13 cellular contexts compared by ENCODE assay signal in the genomic region with DNA sequence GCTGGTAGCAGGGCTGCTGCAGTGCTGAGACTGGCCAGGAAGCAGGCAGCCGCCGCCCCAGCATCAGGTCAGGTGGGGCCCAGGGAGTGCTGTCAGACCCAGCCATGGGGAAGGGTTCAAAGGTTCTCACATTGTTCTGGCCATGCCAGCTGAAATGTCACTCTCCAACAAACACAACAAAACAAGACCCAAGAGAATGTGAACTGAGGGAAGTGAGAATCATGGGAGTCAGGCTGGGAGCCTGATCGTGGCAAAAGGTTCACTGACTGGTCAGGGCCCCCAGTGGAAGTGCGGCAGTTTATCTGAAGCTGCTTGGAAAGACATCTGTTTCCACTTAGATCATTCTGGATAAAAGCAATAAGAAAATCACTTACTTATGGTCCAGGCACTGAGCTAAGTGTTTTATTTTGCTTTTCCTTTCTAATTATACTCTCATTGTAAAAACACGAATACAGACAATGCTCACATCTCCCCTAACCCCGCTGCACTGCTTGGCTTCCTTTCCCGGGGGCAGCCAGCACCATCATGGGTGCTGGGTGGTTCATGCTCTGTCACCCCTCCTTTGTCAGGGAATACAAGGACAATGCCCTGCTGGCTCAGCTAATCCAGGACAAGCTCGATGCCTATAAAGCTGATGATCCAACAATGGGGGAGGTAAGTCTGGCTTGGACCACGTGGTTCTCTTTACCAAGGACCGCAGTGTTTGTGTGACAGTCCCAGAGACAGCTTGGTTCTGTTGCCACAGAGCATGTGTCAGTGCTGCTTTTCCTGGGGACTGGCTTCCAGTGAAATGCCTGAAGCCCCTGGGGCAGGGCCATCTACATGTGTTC. TPM values are rescaled to one million over a fixed set of nuclear protein-coding genes. Genes with fewer than 3 reads are reported as not detected.
A peak's percentile ranks its signal among the peaks of the same experiment; 100 is the strongest.
DNase-seq lines count a peak whose midpoint lies in the region; FAIRE-seq and TF ChIP-seq lines count a peak whose summit lies in the region.
"Had no signal": no experiment of that assay in that cellular context is flagged by ENCODE, and none has a peak within 500 bp of the region (broad histone marks: within the 10 kb centered on the region; RNA-seq: fewer than 3 reads in every experiment).

No MANE protein-coding gene starts in this region.

- FAIRE-seq in bronchial epithelial cell (lab: Jason Lieb, UNC): peak; percentile 79

- intact Hi-C loops in OCI-LY7 (cut with micrococcal nuclease; ENCODE audit: unreplicated experiment): no loop called here
- intact Hi-C loops in tibial artery (cut with DNase I; ENCODE audit: low total_unique reads): no loop called here

- H3K27me3 ChIP-seq in bronchial epithelial cell (ENCODE audit: control insufficient read depth, insufficient read depth, low read length): no peaks in the 10 kb centered on the region
- H3K27me3 ChIP-seq in subcutaneous abdominal adipose tissue (ENCODE audit: control insufficient read depth in 5 of 5, insufficient read depth in 4 of 5, low read length in 5 of 5): no peaks in the 10 kb centered on the region
- H3K27me3 ChIP-seq in tibial artery: no peaks in the 10 kb centered on the region
- H3K27me3 ChIP-seq: adrenal gland had no signal

- peak overlapping the region; percentile 45 for H3K27ac ChIP-seq in subcutaneous abdominal adipose tissue (ENCODE audit: low read depth, low read length)
- no peak overlapping the region for H3K27ac ChIP-seq in OCI-LY7 (ENCODE audit: low read depth, low read length, poor library complexity, severe bottlenecking)
- H3K27ac ChIP-seq in tibial artery: no peak overlapping the region

- H3K4me2 ChIP-seq in OCI-LY7 (ENCODE audit: low read length): no peak overlapping the region

- no peak overlapping the region for H3K9ac ChIP-seq in subcutaneous abdominal adipose tissue (ENCODE audit: low read length in 5 of 5)

- peak; percentile 31 for DNase-seq in HuH-7 (ENCODE audit: low spot score)
- DNase-seq in bronchial epithelial cell (ENCODE audit: low read depth): no peak
- peak; percentile 16 for DNase-seq in left kidney (ENCODE audit: low read depth, low spot score)
- no peak for DNase-seq in mesenteric fat pad (ENCODE audit: low spot score)
- DNase-seq in OCI-LY7 (ENCODE audit: low spot score): no peak
- DNase-seq in tibial artery: no peak
- no peak for DNase-seq in activated CD4-positive, CD25-positive, alpha-beta regulatory T cell (lab: John Stamatoyannopoulos, UW)
- DNase-seq: effector memory CD4-positive, alpha-beta T cell; naive thymus-derived CD4-positive, alpha-beta T cell; NCI-H2107; OCI-M1 had no signal

- no peaks in the 10 kb centered on the region for H3K9me3 ChIP-seq in subcutaneous abdominal adipose tissue (ENCODE audit: control insufficient read depth in 5 of 5, low read length in 5 of 5)
- H3K9me3 ChIP-seq in OCI-LY7 (ENCODE audit: low read length): no peaks in the 10 kb centered on the region
- H3K9me3 ChIP-seq in tibial artery: no peaks in the 10 kb centered on the region
- H3K9me3 ChIP-seq: adrenal gland had no signal

- H3K4me3 ChIP-seq in bronchial epithelial cell (ENCODE audit: low read depth, low read length) (no peak overlapping the region), subcutaneous abdominal adipose tissue (ENCODE audit: low read depth in 1 of 5, low read length in 5 of 5) (no peak overlapping the region), OCI-LY7 (ENCODE audit: low read depth, low read length, poor library complexity, severe bottlenecking) (no peak overlapping the region), tibial artery (no peak overlapping the region)
- H3K4me3 ChIP-seq: adrenal gland had no signal

- no peaks in the 10 kb centered on the region for H4K20me1 ChIP-seq in OCI-LY7 (ENCODE audit: insufficient read depth, low read length)

- TF ChIP-seq CTCF in bronchial epithelial cell (IDR thresholded peaks at IDR 0.05; ENCODE audit: insufficient read depth, low read length, severe bottlenecking) (no peak), OCI-LY7 (conservative IDR thresholded peaks at IDR 0.05; ENCODE audit: low read length) (no peak), tibial artery (IDR thresholded peaks at IDR 0.05) (no peak)

- H3K36me3 ChIP-seq in bronchial epithelial cell (ENCODE audit: control insufficient read depth, insufficient read depth, low read length): peaks cover 8% of the 10 kb centered on the region
- H3K36me3 ChIP-seq in subcutaneous abdominal adipose tissue (ENCODE audit: control insufficient read depth in 5 of 5, insufficient read depth in 5 of 5, low read length in 5 of 5): peaks cover 6 to 71% (median 54%) of the 10 kb centered on the region in 5 donors
- no peaks in the 10 kb centered on the region for H3K36me3 ChIP-seq in OCI-LY7 (ENCODE audit: insufficient read depth, low read length)
- H3K36me3 ChIP-seq in tibial artery: peaks cover 18 to 88% (median 80%) of the 10 kb centered on the region in 3 donors

- peaks cover 4 to 34% (median 15%) of the 10 kb centered on the region in 5 donors for H3K4me1 ChIP-seq in subcutaneous abdominal adipose tissue (ENCODE audit: control insufficient read depth in 5 of 5, insufficient read depth in 5 of 5, low read length in 5 of 5)
- H3K4me1 ChIP-seq in OCI-LY7 (ENCODE audit: insufficient read depth, low read length, poor library complexity, severe bottlenecking): no peaks in the 10 kb centered on the region
- H3K4me1 ChIP-seq in tibial artery: no peaks in the 10 kb centered on the region
- H3K4me1 ChIP-seq: adrenal gland had no signal

- H3K79me2 ChIP-seq in OCI-LY7 (ENCODE audit: insufficient read depth, low read depth, low read length): no peaks in the 10 kb centered on the region

- BruUV-seq in OCI-LY7 (replicated peaks; lab: Mats Ljungman, UMichigan): no TSS peak

- CTCF ChIA-PET in OCI-LY7 (lab: Charles Lee; ENCODE audit: unreplicated experiment): no interaction called here

- no peak overlapping the region for H2AFZ ChIP-seq in OCI-LY7 (ENCODE audit: low read length)

- no peaks in the 10 kb centered on the region for H3K9me2 ChIP-seq in OCI-LY7 (ENCODE audit: insufficient read depth, low read length)

- POLR2A ChIA-PET in OCI-LY7 (lab: Charles Lee): no interaction called here

RNA-seq across cellular contexts. Expression of a gene that starts 41.9 kb away (rescaled TPM):
- under 0.01 TPM in 1 of 2 replicates, not detected in the other for total RNA-seq in bronchial epithelial cell
- 0.19 TPM for total RNA-seq in mesenteric fat pad
- total RNA-seq in OCI-LY7 (2014; rRNA removed; shearing (Covaris generic)): 0.22 TPM in 1 of 2 replicates, not detected in the other
- total RNA-seq in OCI-LY7 (2022): 0.13 TPM in 1 of 2 replicates, not detected in the other

RNA-seq across cellular contexts. Expression of a gene that starts 50.6 kb away (rescaled TPM):
- total RNA-seq in bronchial epithelial cell (26.6 and 58.9 TPM in 2 replicates), mesenteric fat pad (21.3 TPM), OCI-LY7 (2022) (8.9 and 10.2 TPM in 2 replicates)
- 11.1 and 12.4 TPM in 2 replicates for total RNA-seq in OCI-LY7 (2014; rRNA removed; shearing (Covaris generic))

RNA-seq across cellular contexts. Expression of a gene that starts 51.0 kb away (rescaled TPM):
- total RNA-seq in bronchial epithelial cell (not detected in 2 replicates), mesenteric fat pad (not detected), OCI-LY7 (2022) (not detected in 2 replicates)
- total RNA-seq in OCI-LY7 (2014; rRNA removed; shearing (Covaris generic)): not detected in 2 replicates

RNA-seq across cellular contexts. Expression of a gene that starts 52.8 kb away (rescaled TPM):
- total RNA-seq in bronchial epithelial cell (7.9 and 17.1 TPM in 2 replicates), mesenteric fat pad (77.0 TPM), OCI-LY7 (2022) (20.4 and 22.1 TPM in 2 replicates)
- 3.7 and 4.1 TPM in 2 replicates for total RNA-seq in OCI-LY7 (2014; rRNA removed; shearing (Covaris generic))

Comparison
In these comparisons a context has a peak if more than half of its experiments do, and no peak if none do; other contexts are left out.
1. DNase-seq: peak in HuH-7 (single experiment) and left kidney (single experiment); none in bronchial epithelial cell (single experiment), mesenteric fat pad (single experiment), OCI-LY7 (single experiment), tibial artery (0 of 2) and activated CD4-positive, CD25-positive, alpha-beta regulatory T cell (0 of 4).